ENCODE assay signal across 8 cellular contexts in the genomic region with DNA sequence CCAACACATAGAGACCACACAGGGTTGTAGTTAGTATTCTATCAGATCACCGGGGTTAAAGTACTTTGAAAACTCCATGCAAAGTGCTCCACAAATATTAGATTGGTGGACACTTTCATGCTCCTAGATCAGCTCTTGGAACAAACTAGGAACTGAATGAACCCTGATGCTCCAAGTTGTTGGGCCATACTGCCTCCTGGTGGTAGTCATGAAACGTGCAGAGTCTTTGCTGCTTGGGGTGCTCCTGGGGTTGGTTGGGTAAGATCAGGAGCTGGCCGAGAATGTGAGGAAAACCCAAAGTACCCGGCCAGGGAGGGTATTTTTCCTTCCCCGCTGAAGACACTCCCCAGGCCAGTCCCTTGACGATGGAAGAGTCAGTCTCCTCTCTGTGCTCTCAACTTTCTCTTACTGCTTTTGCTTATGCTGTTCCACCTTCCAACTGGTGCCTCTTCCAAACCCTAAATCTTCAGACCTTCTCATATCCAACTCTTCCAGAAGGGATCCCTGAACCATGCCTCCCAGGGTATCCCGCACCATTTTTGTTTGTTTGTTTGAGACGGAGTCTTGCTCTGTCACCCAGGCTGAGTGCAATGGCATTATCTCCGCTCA. TPM values are rescaled to one million over a fixed set of nuclear protein-coding genes. Genes with fewer than 3 reads are reported as not detected.
DNase-seq lines count a peak whose midpoint lies in the region; ATAC-seq lines count a peak whose summit lies in the region.

No MANE protein-coding gene starts in this region.

- H3K9me3 Mint-ChIP-seq in activated naive CD8-positive, alpha-beta T cell treated with anti-CD3 and anti-CD28 coated beads, Interleukin-2, amount 10 ng/mL, durations not matched to agents 7 days and 5 days: no peaks in the 10 kb centered on the region

- intact Hi-C loops in cardiac septum (cut with DNase I): loop anchor here (2.0 to 10.0 kb wide), 4 partner anchors 162 to 510 kb away; no protein-coding TSS in a partner anchor

- peaks cover 6% of the 10 kb centered on the region for H3K27me3 Mint-ChIP-seq in activated naive CD8-positive, alpha-beta T cell treated with anti-CD3 and anti-CD28 coated beads, Interleukin-2, amount 10 ng/mL, durations not matched to agents 7 days and 5 days

- ATAC-seq in activated naive CD8-positive, alpha-beta T cell treated with anti-CD3 and anti-CD28 coated beads, Interleukin-2, amount 10 ng/mL, durations not matched to agents 7 days and 5 days (ENCODE audit: low read depth): peak; percentile 65
- ATAC-seq in GM21515 (IDR thresholded peaks at IDR 0.05; ENCODE audit: unreplicated experiment) (no peak), GM18520 (IDR thresholded peaks at IDR 0.05; ENCODE audit: unreplicated experiment) (no peak)

- H3K27ac Mint-ChIP-seq in activated naive CD8-positive, alpha-beta T cell treated with anti-CD3 and anti-CD28 coated beads, Interleukin-2, amount 10 ng/mL, durations not matched to agents 7 days and 5 days: no peak overlapping the region

- peaks cover 14% of the 10 kb centered on the region for H3K4me1 Mint-ChIP-seq in activated naive CD8-positive, alpha-beta T cell treated with anti-CD3 and anti-CD28 coated beads, Interleukin-2, amount 10 ng/mL, durations not matched to agents 7 days and 5 days

- DNase-seq in ELR (ENCODE audit: low read depth) (peak; percentile 81), KG1 (lab: John Stamatoyannopoulos, UW) (peak; percentile 62), SW480 (ENCODE audit: low spot score) (peak; percentile 60), cardiac septum (ENCODE audit: low spot score) (peak; percentile 86), pulmonary artery endothelial cell (ENCODE audit: low read depth, low spot score) (peak; percentile 37)
- peak; percentile 54 for DNase-seq in activated naive CD8-positive, alpha-beta T cell treated with anti-CD3 and anti-CD28 coated beads, Interleukin-2, amount 10 ng/mL, durations not matched to agents 7 days and 5 days

- no peak overlapping the region for H3K4me3 Mint-ChIP-seq in activated naive CD8-positive, alpha-beta T cell treated with anti-CD3 and anti-CD28 coated beads, Interleukin-2, amount 10 ng/mL, durations not matched to agents 7 days and 5 days

- H3K36me3 Mint-ChIP-seq in activated naive CD8-positive, alpha-beta T cell treated with anti-CD3 and anti-CD28 coated beads, Interleukin-2, amount 10 ng/mL, durations not matched to agents 7 days and 5 days: no peaks in the 10 kb centered on the region

- POLR2A ChIA-PET in activated naive CD8-positive, alpha-beta T cell treated with anti-CD3 and anti-CD28 coated beads, Interleukin-2, amount 10 ng/mL, durations not matched to agents 7 days and 5 days (lab: Charles Lee): interaction anchor here (0.6 to 1.6 kb wide), 3 partner anchors 73 to 328 kb away, joined by 3 to 4 read pairs (median 3); partner anchors contain the start of gene CNNM2

RNA-seq across cellular contexts. Expression of gene RPEL1, which starts 0.9 kb away (rescaled TPM):
- not detected for total RNA-seq in activated naive CD8-positive, alpha-beta T cell treated with anti-CD3 and anti-CD28 coated beads, Interleukin-2, amount 10 ng/mL, durations not matched to agents 7 days and 5 days
- total RNA-seq in cardiac septum (not detected), pulmonary artery endothelial cell (0.07 and 0.13 TPM in 2 replicates)

RNA-seq across cellular contexts. Expression of gene INA, which starts 32.2 kb away (rescaled TPM):
- total RNA-seq in activated naive CD8-positive, alpha-beta T cell treated with anti-CD3 and anti-CD28 coated beads, Interleukin-2, amount 10 ng/mL, durations not matched to agents 7 days and 5 days: under 1 TPM in 1 of 2 experiments, not detected in 1; 0.09 TPM
- 0.08 TPM for total RNA-seq in cardiac septum
- 0.13 and 0.18 TPM in 2 replicates for total RNA-seq in pulmonary artery endothelial cell

RNA-seq across cellular contexts. Expression of gene NT5C2, which starts 51.7 kb away (rescaled TPM):
- 10 to 100 TPM; 68.9 to 69.4 TPM for total RNA-seq in activated naive CD8-positive, alpha-beta T cell treated with anti-CD3 and anti-CD28 coated beads, Interleukin-2, amount 10 ng/mL, durations not matched to agents 7 days and 5 days
- total RNA-seq in cardiac septum: 94.0 TPM
- 43.3 and 55.1 TPM in 2 replicates for total RNA-seq in pulmonary artery endothelial cell
